8 cellular contexts compared by ENCODE assay signal in the genomic region with DNA sequence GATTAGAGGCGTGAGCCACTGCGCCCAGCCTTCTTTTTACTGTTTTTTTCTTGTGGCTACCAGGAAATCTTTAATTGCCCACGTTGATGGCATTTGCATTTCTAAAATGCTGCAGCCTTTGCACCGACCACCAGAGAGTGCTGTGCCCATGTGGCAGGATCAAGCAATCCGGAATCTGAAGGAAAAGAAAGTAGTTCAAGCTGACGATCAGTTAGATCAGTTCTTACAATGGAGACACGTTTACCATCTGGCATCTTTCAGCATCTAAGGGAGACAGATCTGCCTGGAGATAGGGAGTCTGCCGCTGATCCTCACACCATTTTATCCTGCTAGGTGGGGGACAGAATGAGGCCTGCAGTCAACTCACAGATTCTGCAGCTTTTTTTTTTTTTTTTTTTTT. TPM values are rescaled to one million over a fixed set of nuclear protein-coding genes. Genes with fewer than 3 reads are reported as not detected.
A peak's percentile ranks its signal among the peaks of the same experiment; 100 is the strongest.
DNase-seq lines count a peak whose midpoint lies in the region; ATAC-seq and TF ChIP-seq lines count a peak whose summit lies in the region.

No MANE protein-coding gene starts in this region.

- peak; percentile 80 for TF ChIP-seq CTCF in WERI-Rb-1 (IDR thresholded peaks at IDR 0.05; ENCODE audit: low read depth, low read length)

- H3K27ac ChIP-seq in WERI-Rb-1, result no peak overlapping the region

- DNase-seq in NCI-H748 (lab: John Stamatoyannopoulos, UW; ENCODE audit: unreplicated experiment), result peak; percentile 27
- DNase-seq in NCI-H748 treated with DMSO at 0.1 percent for 48 hours (lab: John Stamatoyannopoulos, UW), result no peak
- DNase-seq in LHCN-M2 (ENCODE audit: low read depth), result peak; percentile 10
- peak; percentile 71 for DNase-seq in WERI-Rb-1
- DNase-seq in iris pigment epithelial cell (ENCODE audit: low read depth), result peak; percentile 31
- no peak for DNase-seq in stimulated activated CD4-positive, alpha-beta T cell treated with anti-CD3 and anti-CD28 coated beads, Interleukin-4, amount 100 ng/mL, for 1 hour

- no peaks in the 10 kb centered on the region for H3K36me3 ChIP-seq in WERI-Rb-1

- no peaks in the 10 kb centered on the region for H3K9me3 ChIP-seq in WERI-Rb-1 (ENCODE audit: severe bottlenecking)

- ATAC-seq in GM18519 (IDR thresholded peaks at IDR 0.05; ENCODE audit: low FRiP score, unreplicated experiment) (no peak), HG03159 (IDR thresholded peaks at IDR 0.05; ENCODE audit: unreplicated experiment) (no peak)

- no peak overlapping the region for H3K4me3 ChIP-seq in WERI-Rb-1 (ENCODE audit: low read depth, low read length)

- no peaks in the 10 kb centered on the region for H3K27me3 ChIP-seq in WERI-Rb-1 (ENCODE audit: insufficient read depth, low read depth, severe bottlenecking)

RNA-seq across cellular contexts. Expression of a gene that starts 19.9 kb away (rescaled TPM):
- total RNA-seq in LHCN-M2 (2014; rRNA removed), result 0.06 TPM in 1 of 2 replicates, not detected in the other
- 0.01 TPM for polyA plus RNA-seq in LHCN-M2 (2012)

Comparison
In these comparisons a context has a peak if more than half of its experiments do, and no peak if none do; other contexts are left out.
1. DNase-seq: peak in NCI-H748 (single experiment), LHCN-M2 (single experiment), WERI-Rb-1 (single experiment) and iris pigment epithelial cell (single experiment); none in NCI-H748 treated with DMSO at 0.1 percent for 48 hours (single experiment) and stimulated activated CD4-positive, alpha-beta T cell treated with anti-CD3 and anti-CD28 coated beads, Interleukin-4, amount 100 ng/mL, for 1 hour (single experiment).